ENCODE assay signal across 1 cellular context in the genomic region with DNA sequence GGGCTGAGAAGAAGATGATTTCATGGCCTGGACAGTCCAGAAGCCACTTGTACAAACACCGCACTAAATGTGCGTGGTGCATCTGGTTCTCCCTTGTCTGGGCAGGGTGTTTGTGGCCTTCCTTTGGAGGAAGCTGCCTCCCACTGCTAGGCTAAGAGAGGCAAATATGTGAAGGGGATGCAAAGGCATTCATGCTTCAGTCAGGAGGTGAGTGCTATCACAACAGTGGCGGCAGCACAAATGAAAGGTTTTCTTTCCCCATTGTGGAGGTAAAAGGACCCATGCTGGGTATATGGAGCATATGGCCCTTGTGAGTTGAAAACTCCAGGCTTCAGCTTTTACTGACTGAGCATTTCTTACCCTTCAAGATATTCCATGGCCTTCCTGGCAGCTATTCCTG.
TF ChIP-seq lines count a peak whose summit lies in the region.

No MANE protein-coding gene starts in this region.

TF ChIP-seq in SK-N-SH treated with all-trans-retinoic acid at 6 μM for 48 hours, 23 proteins besides CTCF, POLR2A, EP300 and RAD21 (continued from another document):
- TF ChIP-seq TCF4 (CRISPR knock-in tag; IDR thresholded peaks at IDR 0.05; ENCODE audit: borderline replicate concordance): no peak
